8 cellular contexts compared by ENCODE assay signal in genomic region chr16:88024491-88025467, GRCh38.
DNase-seq lines count a peak whose midpoint lies in the region; ATAC-seq and TF ChIP-seq lines count a peak whose summit lies in the region.
"Not testable (repeated sequence)": the region's sequence is repeated elsewhere in the genome, so short reads cannot be mapped to it uniquely, and the experiment has no call there.

No MANE protein-coding gene starts in this region.

- intact Hi-C loops in heart right ventricle (cut with DNase I); naive thymus-derived CD4-positive, alpha-beta T cell (cut with micrococcal nuclease): not testable (repeated sequence)

- peak; percentile 88 for TF ChIP-seq CTCF in HFFc6 (IDR thresholded peaks at IDR 0.05)
- TF ChIP-seq CTCF in heart right ventricle (IDR thresholded peaks at IDR 0.05): peak in 8 of 9 donors; percentile 41 to 69 (median 56)

- H3K27ac Mint-ChIP-seq in HFFc6: peak overlapping the region; percentile 89
- not testable (repeated sequence) for H3K27ac Mint-ChIP-seq in naive thymus-derived CD4-positive, alpha-beta T cell
- H3K27ac Mint-ChIP-seq in stimulated activated naive B cell treated with anti-CD40 and anti-IgM and Interleukin-4, amounts not matched to agents 10 μg/mL and 1 μg/mL and 100 μg/mL, for 72 hours: peak overlapping the region; percentile 86

- H3K9me3 Mint-ChIP-seq in HFFc6; naive thymus-derived CD4-positive, alpha-beta T cell; stimulated activated naive B cell treated with anti-CD40 and anti-IgM and Interleukin-4, amounts not matched to agents 10 μg/mL and 1 μg/mL and 100 μg/mL, for 72 hours: not testable (repeated sequence)

- DNase-seq in HFFc6: peak; percentile 87
- DNase-seq in NOMO-1 treated with DMSO at 0.1 percent for 48 hours (lab: John Stamatoyannopoulos, UW; ENCODE audit: unreplicated experiment): peak; percentile 85
- DNase-seq in activated CD4-positive, alpha-beta T cell treated with anti-CD3 and anti-CD28 coated beads for 48 hours: peak; percentile 43
- peak; percentile 30 for DNase-seq in cerebellum (ENCODE audit: low spot score)
- peak in 1 of 2 donors; percentile 27 for DNase-seq in heart right ventricle
- not testable (repeated sequence) for DNase-seq in naive thymus-derived CD4-positive, alpha-beta T cell
- DNase-seq in stimulated activated naive B cell treated with anti-CD40 and anti-IgM and Interleukin-4, amounts not matched to agents 10 μg/mL and 1 μg/mL and 100 μg/mL, for 72 hours: peak; percentile 48

- not testable (repeated sequence) for H3K27me3 ChIP-seq in BLaER1; heart right ventricle; naive thymus-derived CD4-positive, alpha-beta T cell (ENCODE audit: control insufficient read depth in 2 of 2, insufficient read depth in 2 of 2, low read length in 2 of 2)

- POLR2A ChIA-PET in naive thymus-derived CD4-positive, alpha-beta T cell (lab: Charles Lee): not testable (repeated sequence)

- WGBS in heart right ventricle, 2 donors: 62 to 67% methylated on average over 31 of the region's 31 CpGs

- H3K4me3 ChIP-seq in BLaER1; heart right ventricle; naive thymus-derived CD4-positive, alpha-beta T cell (ENCODE audit: low read length): not testable (repeated sequence)

- H3K27me3 Mint-ChIP-seq in HFFc6 (ENCODE audit: insufficient read depth); naive thymus-derived CD4-positive, alpha-beta T cell; stimulated activated naive B cell treated with anti-CD40 and anti-IgM and Interleukin-4, amounts not matched to agents 10 μg/mL and 1 μg/mL and 100 μg/mL, for 72 hours: not testable (repeated sequence)

- H3K9ac ChIP-seq in BLaER1: peak overlapping the region; percentile 71

- H3K36me3 Mint-ChIP-seq in HFFc6 (ENCODE audit: low read depth): peaks cover 11% of the 10 kb centered on the region; the same call in 1 of the 2 replicates
- H3K36me3 Mint-ChIP-seq in naive thymus-derived CD4-positive, alpha-beta T cell: peaks cover 0 to 26% (median 7%) of the 10 kb centered on the region in 5 donors
- peaks cover 30 to 49% of the 10 kb centered on the region in 2 donors for H3K36me3 Mint-ChIP-seq in stimulated activated naive B cell treated with anti-CD40 and anti-IgM and Interleukin-4, amounts not matched to agents 10 μg/mL and 1 μg/mL and 100 μg/mL, for 72 hours

- not testable (repeated sequence) for H3K9me3 ChIP-seq in BLaER1; heart right ventricle; naive thymus-derived CD4-positive, alpha-beta T cell (ENCODE audit: control insufficient read depth in 2 of 3, low read length in 3 of 3)

- peak in 7 of 8 donors; percentile 57 to 89 (median 62) for ATAC-seq in heart right ventricle
- ATAC-seq in naive thymus-derived CD4-positive, alpha-beta T cell: peak; percentile 89
- peak; percentile 84 to 95 for ATAC-seq in stimulated activated naive B cell treated with anti-CD40 and anti-IgM and Interleukin-4, amounts not matched to agents 10 μg/mL and 1 μg/mL and 100 μg/mL, for 72 hours (replicated peaks)

- peaks cover 25% of the 10 kb centered on the region for H3K4me1 Mint-ChIP-seq in HFFc6 (ENCODE audit: low read depth)
- H3K4me1 Mint-ChIP-seq in naive thymus-derived CD4-positive, alpha-beta T cell: peaks cover 0 to 14% (median 4%) of the 10 kb centered on the region in 7 donors
- peaks cover 22 to 41% of the 10 kb centered on the region in 2 donors for H3K4me1 Mint-ChIP-seq in stimulated activated naive B cell treated with anti-CD40 and anti-IgM and Interleukin-4, amounts not matched to agents 10 μg/mL and 1 μg/mL and 100 μg/mL, for 72 hours

- CTCF ChIA-PET in naive thymus-derived CD4-positive, alpha-beta T cell (lab: Charles Lee): not testable (repeated sequence)

- H4K20me1 ChIP-seq in BLaER1: peaks cover 21% of the 10 kb centered on the region; the same call in 1 of the 2 replicates

- H3K4me3 Mint-ChIP-seq in HFFc6: peak overlapping the region; percentile 81
- not testable (repeated sequence) for H3K4me3 Mint-ChIP-seq in naive thymus-derived CD4-positive, alpha-beta T cell
- peak overlapping the region in 1 of 2 donors; percentile 21 for H3K4me3 Mint-ChIP-seq in stimulated activated naive B cell treated with anti-CD40 and anti-IgM and Interleukin-4, amounts not matched to agents 10 μg/mL and 1 μg/mL and 100 μg/mL, for 72 hours

- H3K4me2 ChIP-seq in BLaER1: peak overlapping the region; percentile 77

- H3K4me1 ChIP-seq in BLaER1: peaks cover 42% of the 10 kb centered on the region
- peaks cover under 1 to 17% (median 5%) of the 10 kb centered on the region in 9 donors for H3K4me1 ChIP-seq in heart right ventricle
- H3K4me1 ChIP-seq in naive thymus-derived CD4-positive, alpha-beta T cell (ENCODE audit: control insufficient read depth in 2 of 2, insufficient read depth in 2 of 2, low read length in 2 of 2): not testable (repeated sequence)

- peaks cover 65% of the 10 kb centered on the region for H3K36me3 ChIP-seq in BLaER1
- H3K36me3 ChIP-seq in heart right ventricle: peaks cover 0 to 45% (median 11%) of the 10 kb centered on the region in 9 donors
- peaks cover 0 to 60% (median 0%) of the 10 kb centered on the region in 3 experiments for H3K36me3 ChIP-seq in naive thymus-derived CD4-positive, alpha-beta T cell (ENCODE audit: control insufficient read depth in 2 of 3, insufficient read depth in 3 of 3, low read length in 3 of 3)

- H3K27ac ChIP-seq in BLaER1 (peak overlapping the region; percentile 81), heart right ventricle (peak overlapping the region in 1 of 10 donors; percentile 26)
- H3K27ac ChIP-seq in naive thymus-derived CD4-positive, alpha-beta T cell (ENCODE audit: low read depth, low read length): not testable (repeated sequence)
